In the genomic region with DNA sequence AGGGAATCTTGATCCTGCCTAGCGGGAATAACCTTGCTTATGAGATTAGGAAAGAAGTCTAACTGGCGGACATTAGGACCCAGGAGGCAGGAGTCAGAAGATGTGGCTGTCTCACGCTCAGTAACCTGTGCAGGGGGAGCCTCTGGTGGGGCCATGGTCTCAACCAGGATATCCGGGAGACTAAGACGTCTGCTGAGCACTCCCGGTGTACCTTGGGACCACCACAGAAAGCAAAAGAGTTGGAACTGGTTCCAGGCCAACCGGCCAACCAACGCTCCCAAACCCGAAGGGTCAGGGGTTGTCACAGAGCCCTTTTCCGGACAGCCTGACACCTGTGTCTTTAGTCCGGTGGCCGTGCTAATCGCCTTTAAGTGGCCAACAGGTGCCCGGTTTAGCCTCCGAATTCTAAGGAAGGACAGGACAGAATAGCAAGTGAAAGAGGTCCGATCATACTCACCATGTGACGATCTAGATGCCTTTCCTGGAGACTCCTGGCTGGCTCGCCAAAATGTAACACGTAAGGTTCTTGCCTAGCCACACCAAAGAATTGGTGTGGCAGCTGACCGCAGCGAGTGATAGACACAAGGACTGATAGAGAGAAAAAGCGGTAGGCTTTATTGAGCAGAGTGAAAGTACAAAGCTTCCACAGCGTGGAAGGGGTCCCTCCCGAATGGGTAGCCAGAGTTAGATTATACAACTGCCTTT, we compare ENCODE assay signal across 1 cellular context.
TF ChIP-seq lines count a peak whose summit lies in the region.

No MANE protein-coding gene starts in this region.

TF ChIP-seq in HEK293, 187 proteins besides CTCF, POLR2A, EP300 and RAD21 (continued from another document):
- TF ChIP-seq, protein P1, sequence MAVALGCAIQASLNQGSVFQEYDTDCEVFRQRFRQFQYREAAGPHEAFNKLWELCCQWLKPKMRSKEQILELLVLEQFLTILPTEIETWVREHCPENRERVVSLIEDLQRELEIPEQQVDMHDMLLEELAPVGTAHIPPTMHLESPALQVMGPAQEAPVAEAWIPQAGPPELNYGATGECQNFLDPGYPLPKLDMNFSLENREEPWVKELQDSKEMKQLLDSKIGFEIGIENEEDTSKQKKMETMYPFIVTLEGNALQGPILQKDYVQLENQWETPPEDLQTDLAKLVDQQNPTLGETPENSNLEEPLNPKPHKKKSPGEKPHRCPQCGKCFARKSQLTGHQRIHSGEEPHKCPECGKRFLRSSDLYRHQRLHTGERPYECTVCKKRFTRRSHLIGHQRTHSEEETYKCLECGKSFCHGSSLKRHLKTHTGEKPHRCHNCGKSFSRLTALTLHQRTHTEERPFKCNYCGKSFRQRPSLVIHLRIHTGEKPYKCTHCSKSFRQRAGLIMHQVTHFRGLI (tag by site-specific recombination; IDR thresholded peaks at IDR 0.05): peak; percentile 15; the same call in 1 of the 2 replicates
- peak; percentile 95 for TF ChIP-seq SCRT2 (tag by site-specific recombination; IDR thresholded peaks at IDR 0.05)
- TF ChIP-seq GLIS2 (tag by site-specific recombination; IDR thresholded peaks at IDR 0.05): peak; percentile 63
- TF ChIP-seq, protein P2, sequence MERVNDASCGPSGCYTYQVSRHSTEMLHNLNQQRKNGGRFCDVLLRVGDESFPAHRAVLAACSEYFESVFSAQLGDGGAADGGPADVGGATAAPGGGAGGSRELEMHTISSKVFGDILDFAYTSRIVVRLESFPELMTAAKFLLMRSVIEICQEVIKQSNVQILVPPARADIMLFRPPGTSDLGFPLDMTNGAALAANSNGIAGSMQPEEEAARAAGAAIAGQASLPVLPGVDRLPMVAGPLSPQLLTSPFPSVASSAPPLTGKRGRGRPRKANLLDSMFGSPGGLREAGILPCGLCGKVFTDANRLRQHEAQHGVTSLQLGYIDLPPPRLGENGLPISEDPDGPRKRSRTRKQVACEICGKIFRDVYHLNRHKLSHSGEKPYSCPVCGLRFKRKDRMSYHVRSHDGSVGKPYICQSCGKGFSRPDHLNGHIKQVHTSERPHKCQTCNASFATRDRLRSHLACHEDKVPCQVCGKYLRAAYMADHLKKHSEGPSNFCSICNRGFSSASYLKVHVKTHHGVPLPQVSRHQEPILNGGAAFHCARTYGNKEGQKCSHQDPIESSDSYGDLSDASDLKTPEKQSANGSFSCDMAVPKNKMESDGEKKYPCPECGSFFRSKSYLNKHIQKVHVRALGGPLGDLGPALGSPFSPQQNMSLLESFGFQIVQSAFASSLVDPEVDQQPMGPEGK (tag by site-specific recombination; IDR thresholded peaks at IDR 0.05): 0 out of 2 replicates have a peak, but pooled peaks have one; percentile 46
- TF ChIP-seq, protein P3, sequence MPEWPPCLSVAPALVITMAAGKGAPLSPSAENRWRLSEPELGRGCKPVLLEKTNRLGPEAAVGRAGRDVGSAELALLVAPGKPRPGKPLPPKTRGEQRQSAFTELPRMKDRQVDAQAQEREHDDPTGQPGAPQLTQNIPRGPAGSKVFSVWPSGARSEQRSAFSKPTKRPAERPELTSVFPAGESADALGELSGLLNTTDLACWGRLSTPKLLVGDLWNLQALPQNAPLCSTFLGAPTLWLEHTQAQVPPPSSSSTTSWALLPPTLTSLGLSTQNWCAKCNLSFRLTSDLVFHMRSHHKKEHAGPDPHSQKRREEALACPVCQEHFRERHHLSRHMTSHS (tag by site-specific recombination; IDR thresholded peaks at IDR 0.05): no peak
- peak; percentile 55; the same call in 1 of the 2 replicates for TF ChIP-seq SCRT1 (tag by site-specific recombination; IDR thresholded peaks at IDR 0.05; ENCODE audit: borderline replicate concordance)
- TF ChIP-seq ZBTB20 (tag by site-specific recombination; IDR thresholded peaks at IDR 0.05): 0 out of 2 replicates have a peak, but pooled peaks have one; percentile 17
- TF ChIP-seq, protein P4, sequence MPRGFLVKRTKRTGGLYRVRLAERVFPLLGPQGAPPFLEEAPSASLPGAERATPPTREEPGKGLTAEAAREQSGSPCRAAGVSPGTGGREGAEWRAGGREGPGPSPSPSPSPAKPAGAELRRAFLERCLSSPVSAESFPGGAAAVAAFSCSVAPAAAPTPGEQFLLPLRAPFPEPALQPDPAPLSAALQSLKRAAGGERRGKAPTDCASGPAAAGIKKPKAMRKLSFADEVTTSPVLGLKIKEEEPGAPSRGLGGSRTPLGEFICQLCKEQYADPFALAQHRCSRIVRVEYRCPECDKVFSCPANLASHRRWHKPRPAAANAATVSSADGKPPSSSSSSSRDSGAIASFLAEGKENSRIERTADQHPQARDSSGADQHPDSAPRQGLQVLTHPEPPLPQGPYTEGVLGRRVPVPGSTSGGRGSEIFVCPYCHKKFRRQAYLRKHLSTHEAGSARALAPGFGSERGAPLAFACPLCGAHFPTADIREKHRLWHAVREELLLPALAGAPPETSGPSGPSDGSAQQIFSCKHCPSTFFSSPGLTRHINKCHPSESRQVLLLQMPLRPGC (tag by site-specific recombination; IDR thresholded peaks at IDR 0.05): no peak
- TF ChIP-seq, protein P5, sequence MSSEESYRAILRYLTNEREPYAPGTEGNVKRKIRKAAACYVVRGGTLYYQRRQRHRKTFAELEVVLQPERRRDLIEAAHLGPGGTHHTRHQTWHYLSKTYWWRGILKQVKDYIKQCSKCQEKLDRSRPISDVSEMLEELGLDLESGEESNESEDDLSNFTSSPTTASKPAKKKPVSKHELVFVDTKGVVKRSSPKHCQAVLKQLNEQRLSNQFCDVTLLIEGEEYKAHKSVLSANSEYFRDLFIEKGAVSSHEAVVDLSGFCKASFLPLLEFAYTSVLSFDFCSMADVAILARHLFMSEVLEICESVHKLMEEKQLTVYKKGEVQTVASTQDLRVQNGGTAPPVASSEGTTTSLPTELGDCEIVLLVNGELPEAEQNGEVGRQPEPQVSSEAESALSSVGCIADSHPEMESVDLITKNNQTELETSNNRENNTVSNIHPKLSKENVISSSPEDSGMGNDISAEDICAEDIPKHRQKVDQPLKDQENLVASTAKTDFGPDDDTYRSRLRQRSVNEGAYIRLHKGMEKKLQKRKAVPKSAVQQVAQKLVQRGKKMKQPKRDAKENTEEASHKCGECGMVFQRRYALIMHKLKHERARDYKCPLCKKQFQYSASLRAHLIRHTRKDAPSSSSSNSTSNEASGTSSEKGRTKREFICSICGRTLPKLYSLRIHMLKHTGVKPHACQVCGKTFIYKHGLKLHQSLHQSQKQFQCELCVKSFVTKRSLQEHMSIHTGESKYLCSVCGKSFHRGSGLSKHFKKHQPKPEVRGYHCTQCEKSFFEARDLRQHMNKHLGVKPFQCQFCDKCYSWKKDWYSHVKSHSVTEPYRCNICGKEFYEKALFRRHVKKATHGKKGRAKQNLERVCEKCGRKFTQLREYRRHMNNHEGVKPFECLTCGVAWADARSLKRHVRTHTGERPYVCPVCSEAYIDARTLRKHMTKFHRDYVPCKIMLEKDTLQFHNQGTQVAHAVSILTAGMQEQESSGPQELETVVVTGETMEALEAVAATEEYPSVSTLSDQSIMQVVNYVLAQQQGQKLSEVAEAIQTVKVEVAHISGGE (tag by site-specific recombination; conservative IDR thresholded peaks at IDR 0.05; ENCODE audit: low read depth): peak; percentile 70
- TF ChIP-seq ZNF335 (tag by site-specific recombination; conservative IDR thresholded peaks at IDR 0.05): peak; percentile 55
- TF ChIP-seq, protein P6, sequence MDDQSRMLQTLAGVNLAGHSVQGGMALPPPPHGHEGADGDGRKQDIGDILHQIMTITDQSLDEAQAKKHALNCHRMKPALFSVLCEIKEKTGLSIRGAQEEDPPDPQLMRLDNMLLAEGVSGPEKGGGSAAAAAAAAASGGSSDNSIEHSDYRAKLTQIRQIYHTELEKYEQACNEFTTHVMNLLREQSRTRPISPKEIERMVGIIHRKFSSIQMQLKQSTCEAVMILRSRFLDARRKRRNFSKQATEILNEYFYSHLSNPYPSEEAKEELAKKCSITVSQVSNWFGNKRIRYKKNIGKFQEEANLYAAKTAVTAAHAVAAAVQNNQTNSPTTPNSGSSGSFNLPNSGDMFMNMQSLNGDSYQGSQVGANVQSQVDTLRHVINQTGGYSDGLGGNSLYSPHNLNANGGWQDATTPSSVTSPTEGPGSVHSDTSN (CRISPR knock-in tag; IDR thresholded peaks at IDR 0.05): no peak
- TF ChIP-seq ZNF157 (tag by site-specific recombination; IDR thresholded peaks at IDR 0.05): no peak
- TF ChIP-seq, protein P7, sequence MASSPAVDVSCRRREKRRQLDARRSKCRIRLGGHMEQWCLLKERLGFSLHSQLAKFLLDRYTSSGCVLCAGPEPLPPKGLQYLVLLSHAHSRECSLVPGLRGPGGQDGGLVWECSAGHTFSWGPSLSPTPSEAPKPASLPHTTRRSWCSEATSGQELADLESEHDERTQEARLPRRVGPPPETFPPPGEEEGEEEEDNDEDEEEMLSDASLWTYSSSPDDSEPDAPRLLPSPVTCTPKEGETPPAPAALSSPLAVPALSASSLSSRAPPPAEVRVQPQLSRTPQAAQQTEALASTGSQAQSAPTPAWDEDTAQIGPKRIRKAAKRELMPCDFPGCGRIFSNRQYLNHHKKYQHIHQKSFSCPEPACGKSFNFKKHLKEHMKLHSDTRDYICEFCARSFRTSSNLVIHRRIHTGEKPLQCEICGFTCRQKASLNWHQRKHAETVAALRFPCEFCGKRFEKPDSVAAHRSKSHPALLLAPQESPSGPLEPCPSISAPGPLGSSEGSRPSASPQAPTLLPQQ (tag by site-specific recombination; IDR thresholded peaks at IDR 0.05): peak; percentile 77; the same call in 1 of the 2 replicates
- TF ChIP-seq, protein P8, sequence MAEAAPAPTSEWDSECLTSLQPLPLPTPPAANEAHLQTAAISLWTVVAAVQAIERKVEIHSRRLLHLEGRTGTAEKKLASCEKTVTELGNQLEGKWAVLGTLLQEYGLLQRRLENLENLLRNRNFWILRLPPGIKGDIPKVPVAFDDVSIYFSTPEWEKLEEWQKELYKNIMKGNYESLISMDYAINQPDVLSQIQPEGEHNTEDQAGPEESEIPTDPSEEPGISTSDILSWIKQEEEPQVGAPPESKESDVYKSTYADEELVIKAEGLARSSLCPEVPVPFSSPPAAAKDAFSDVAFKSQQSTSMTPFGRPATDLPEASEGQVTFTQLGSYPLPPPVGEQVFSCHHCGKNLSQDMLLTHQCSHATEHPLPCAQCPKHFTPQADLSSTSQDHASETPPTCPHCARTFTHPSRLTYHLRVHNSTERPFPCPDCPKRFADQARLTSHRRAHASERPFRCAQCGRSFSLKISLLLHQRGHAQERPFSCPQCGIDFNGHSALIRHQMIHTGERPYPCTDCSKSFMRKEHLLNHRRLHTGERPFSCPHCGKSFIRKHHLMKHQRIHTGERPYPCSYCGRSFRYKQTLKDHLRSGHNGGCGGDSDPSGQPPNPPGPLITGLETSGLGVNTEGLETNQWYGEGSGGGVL (tag by site-specific recombination; IDR thresholded peaks at IDR 0.05): no peak
- TF ChIP-seq, protein P9, sequence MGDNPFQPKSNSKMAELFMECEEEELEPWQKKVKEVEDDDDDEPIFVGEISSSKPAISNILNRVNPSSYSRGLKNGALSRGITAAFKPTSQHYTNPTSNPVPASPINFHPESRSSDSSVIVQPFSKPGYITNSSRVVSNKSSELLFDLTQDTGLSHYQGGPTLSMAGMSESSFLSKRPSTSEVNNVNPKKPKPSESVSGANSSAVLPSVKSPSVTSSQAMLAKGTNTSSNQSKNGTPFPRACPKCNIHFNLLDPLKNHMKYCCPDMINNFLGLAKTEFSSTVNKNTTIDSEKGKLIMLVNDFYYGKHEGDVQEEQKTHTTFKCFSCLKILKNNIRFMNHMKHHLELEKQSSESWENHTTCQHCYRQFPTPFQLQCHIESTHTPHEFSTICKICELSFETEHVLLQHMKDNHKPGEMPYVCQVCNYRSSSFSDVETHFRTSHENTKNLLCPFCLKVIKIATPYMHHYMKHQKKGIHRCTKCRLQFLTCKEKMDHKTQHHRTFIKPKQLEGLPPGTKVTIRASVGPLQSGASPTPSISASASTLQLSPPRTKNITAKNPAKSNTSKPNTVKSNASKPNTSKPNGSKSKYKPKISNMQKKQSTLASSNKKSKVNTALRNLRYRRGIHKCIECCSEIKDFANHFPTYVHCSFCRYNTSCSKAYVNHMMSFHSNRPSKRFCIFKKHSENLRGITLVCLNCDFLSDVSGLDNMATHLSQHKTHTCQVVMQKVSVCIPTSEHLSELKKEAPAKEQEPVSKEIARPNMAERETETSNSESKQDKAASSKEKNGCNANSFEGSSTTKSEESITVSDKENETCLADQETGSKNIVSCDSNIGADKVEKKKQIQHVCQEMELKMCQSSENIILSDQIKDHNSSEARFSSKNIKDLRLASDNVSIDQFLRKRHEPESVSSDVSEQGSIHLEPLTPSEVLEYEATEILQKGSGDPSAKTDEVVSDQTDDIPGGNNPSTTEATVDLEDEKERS (tag by site-specific recombination; IDR thresholded peaks at IDR 0.05): no peak
- TF ChIP-seq, protein P10, sequence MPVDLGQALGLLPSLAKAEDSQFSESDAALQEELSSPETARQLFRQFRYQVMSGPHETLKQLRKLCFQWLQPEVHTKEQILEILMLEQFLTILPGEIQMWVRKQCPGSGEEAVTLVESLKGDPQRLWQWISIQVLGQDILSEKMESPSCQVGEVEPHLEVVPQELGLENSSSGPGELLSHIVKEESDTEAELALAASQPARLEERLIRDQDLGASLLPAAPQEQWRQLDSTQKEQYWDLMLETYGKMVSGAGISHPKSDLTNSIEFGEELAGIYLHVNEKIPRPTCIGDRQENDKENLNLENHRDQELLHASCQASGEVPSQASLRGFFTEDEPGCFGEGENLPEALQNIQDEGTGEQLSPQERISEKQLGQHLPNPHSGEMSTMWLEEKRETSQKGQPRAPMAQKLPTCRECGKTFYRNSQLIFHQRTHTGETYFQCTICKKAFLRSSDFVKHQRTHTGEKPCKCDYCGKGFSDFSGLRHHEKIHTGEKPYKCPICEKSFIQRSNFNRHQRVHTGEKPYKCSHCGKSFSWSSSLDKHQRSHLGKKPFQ (tag by site-specific recombination; IDR thresholded peaks at IDR 0.05): no peak
